Comparison of ENCODE assay signal across 8 cellular contexts in genomic region chr2:204027105-204027504, GRCh38.
DNase-seq lines count a peak whose midpoint lies in the region; ATAC-seq, FAIRE-seq and TF ChIP-seq lines count a peak whose summit lies in the region.

No MANE protein-coding gene starts in this region.

- H3K27me3 ChIP-seq in keratinocyte (ENCODE audit: control insufficient read depth, extremely low read depth, insufficient read depth, low read length) (no peaks in the 10 kb centered on the region), tibial nerve (no peaks in the 10 kb centered on the region), dorsolateral prefrontal cortex (peaks cover 0 to 4% (median 0%) of the 10 kb centered on the region in 45 donors)

- peak overlapping the region; percentile 47 for H3K27ac Mint-ChIP-seq in activated T-cell treated with anti-CD3 and anti-CD28 coated beads, Interleukin-2, amount 50 U/mL, for 72 hours

- peak in 1 of 2 donors; percentile 47 for DNase-seq in activated T-cell treated with anti-CD3 and anti-CD28 coated beads, Interleukin-2, amount 50 U/mL, for 72 hours
- DNase-seq in activated T-cell treated with anti-CD3 and anti-CD28 coated beads, Interleukin-2, amount 50 U/mL, for 48 hours, result no peak
- DNase-seq in OCI-LY7 (ENCODE audit: low spot score) (peak; percentile 81), keratinocyte (ENCODE audit: low read depth, low spot score) (peak; percentile 1), tibial nerve (ENCODE audit: low spot score in 2 of 2) (no peak), dorsolateral prefrontal cortex (no peak), NCI-H1694 treated with DMSO at 0.1 percent for 48 hours (lab: John Stamatoyannopoulos, UW) (no peak)

- FAIRE-seq in keratinocyte (lab: Jason Lieb, UNC), result no peak

- ATAC-seq in activated T-cell treated with anti-CD3 and anti-CD28 coated beads, Interleukin-2, amount 50 U/mL, for 72 hours (replicated peaks in 1 of 2), result peak; percentile 89
- peak; percentile 73 for ATAC-seq in HG02885 (IDR thresholded peaks at IDR 0.05; ENCODE audit: poor library complexity, unreplicated experiment)

- POLR2A ChIA-PET in OCI-LY7 (lab: Charles Lee), result interaction anchor here (1.1 kb wide), 1 partner anchor 12 kb away, joined by 8 read pairs; no protein-coding TSS in a partner anchor

- WGBS in tibial nerve, 2 donors, result 71 to 80% methylated on average over 3 of the region's 3 CpGs

- no TSS peak for BruUV-seq in OCI-LY7 (replicated peaks; lab: Mats Ljungman, UMichigan)

- no peak for TF ChIP-seq EP300 in tibial nerve (IDR thresholded peaks at IDR 0.05)

- H3K4me1 ChIP-seq in OCI-LY7 (ENCODE audit: insufficient read depth, low read length, poor library complexity, severe bottlenecking), result peaks cover 22% of the 10 kb centered on the region
- H3K4me1 ChIP-seq in keratinocyte (ENCODE audit: control insufficient read depth, extremely low read depth, insufficient read depth, low read length), result peaks cover 8% of the 10 kb centered on the region
- H3K4me1 ChIP-seq in tibial nerve, result peaks cover 0 to 15% (median 0%) of the 10 kb centered on the region in 4 donors

- no peaks in the 10 kb centered on the region for H3K9me3 ChIP-seq in OCI-LY7 (ENCODE audit: low read length)
- no peaks in the 10 kb centered on the region for H3K9me3 ChIP-seq in keratinocyte (ENCODE audit: control insufficient read depth, low read depth, low read length)
- no peaks in the 10 kb centered on the region for H3K9me3 ChIP-seq in tibial nerve

- H3K9ac ChIP-seq in keratinocyte (ENCODE audit: control insufficient read depth, extremely low read depth, insufficient read depth, low read length), result no peak overlapping the region

- H3K4me3 Mint-ChIP-seq in activated T-cell treated with anti-CD3 and anti-CD28 coated beads, Interleukin-2, amount 50 U/mL, for 72 hours, result peak overlapping the region; percentile 11 to 66

- no peak for TF ChIP-seq CTCF in OCI-LY7 (conservative IDR thresholded peaks at IDR 0.05; ENCODE audit: low read length)
- TF ChIP-seq CTCF in keratinocyte (optimal IDR thresholded peaks at IDR 0.05 in 1 of 3, IDR thresholded peaks at IDR 0.05 in 1 of 3, conservative IDR thresholded peaks at IDR 0.05 in 1 of 3; ENCODE audit: extremely low read depth in 1 of 3, insufficient read depth in 2 of 3, low read length in 3 of 3), result no peak
- TF ChIP-seq CTCF in tibial nerve (IDR thresholded peaks at IDR 0.05), result no peak
- no peak for TF ChIP-seq CTCF in dorsolateral prefrontal cortex (IDR thresholded peaks at IDR 0.05 in 54 of 56, conservative IDR thresholded peaks at IDR 0.05 in 2 of 56; ENCODE audit: low read depth in 1 of 56, partially characterized antibody in 56 of 56)

- peak overlapping the region; percentile 8 for H3K4me3 ChIP-seq in OCI-LY7 (ENCODE audit: low read depth, low read length, poor library complexity, severe bottlenecking)
- no peak overlapping the region for H3K4me3 ChIP-seq in keratinocyte (ENCODE audit: control insufficient read depth in 2 of 3, extremely low read depth in 1 of 3, insufficient read depth in 2 of 3, low read depth in 1 of 3, low read length in 3 of 3)
- H3K4me3 ChIP-seq in tibial nerve, result no peak overlapping the region
- no peak overlapping the region for H3K4me3 ChIP-seq in dorsolateral prefrontal cortex

- H3K9me2 ChIP-seq in OCI-LY7 (ENCODE audit: insufficient read depth, low read length), result no peaks in the 10 kb centered on the region

- H3K9me3 Mint-ChIP-seq in activated T-cell treated with anti-CD3 and anti-CD28 coated beads, Interleukin-2, amount 50 U/mL, for 72 hours, result peaks cover 2 to 9% of the 10 kb centered on the region in 2 donors

- H4K20me1 ChIP-seq in OCI-LY7 (ENCODE audit: insufficient read depth, low read length) (no peaks in the 10 kb centered on the region), keratinocyte (ENCODE audit: control insufficient read depth, extremely low read depth, insufficient read depth, low read length) (no peaks in the 10 kb centered on the region)

- H3K27ac ChIP-seq in OCI-LY7 (ENCODE audit: low read depth, low read length, poor library complexity, severe bottlenecking) (no peak overlapping the region), keratinocyte (ENCODE audit: control insufficient read depth, insufficient read depth, low read length) (no peak overlapping the region), tibial nerve (no peak overlapping the region), dorsolateral prefrontal cortex (no peak overlapping the region)

- no peaks in the 10 kb centered on the region for H3K27me3 Mint-ChIP-seq in activated T-cell treated with anti-CD3 and anti-CD28 coated beads, Interleukin-2, amount 50 U/mL, for 72 hours (ENCODE audit: low read depth)

- dilution Hi-C loops in keratinocyte (cut with MboI; ENCODE audit: extremely low pct_ligation_motif_present, low sequenced_read_pairs), result no loop called here

- H3K36me3 ChIP-seq in OCI-LY7 (ENCODE audit: insufficient read depth, low read length) (no peaks in the 10 kb centered on the region), keratinocyte (ENCODE audit: control insufficient read depth in 2 of 2, extremely low read depth in 1 of 2, insufficient read depth in 2 of 2, low read length in 2 of 2) (no peaks in the 10 kb centered on the region), tibial nerve (no peaks in the 10 kb centered on the region)

- intact Hi-C loops in OCI-LY7 (cut with micrococcal nuclease; ENCODE audit: unreplicated experiment) (no loop called here), dorsolateral prefrontal cortex (cut with DNase I) (no loop called here)

- H3K36me3 Mint-ChIP-seq in activated T-cell treated with anti-CD3 and anti-CD28 coated beads, Interleukin-2, amount 50 U/mL, for 72 hours (ENCODE audit: insufficient read depth in 2 of 2), result peaks cover 0 to 8% of the 10 kb centered on the region in 2 donors

- H3K4me2 ChIP-seq in OCI-LY7 (ENCODE audit: low read length) (peak overlapping the region; percentile 49), keratinocyte (ENCODE audit: control insufficient read depth, extremely low read depth, insufficient read depth, low read depth, low read length) (peak overlapping the region; percentile 39)

- H2AFZ ChIP-seq in OCI-LY7 (ENCODE audit: low read length) (peak overlapping the region; percentile 44; the same call in 1 of the 2 replicates), keratinocyte (ENCODE audit: control insufficient read depth, low read length) (no peak overlapping the region)

- CTCF ChIA-PET in OCI-LY7 (lab: Charles Lee; ENCODE audit: unreplicated experiment), result no interaction called here

- H3K9me1 ChIP-seq in keratinocyte (ENCODE audit: control insufficient read depth, extremely low read depth, insufficient read depth, low read length), result no peaks in the 10 kb centered on the region

- no peak for TF ChIP-seq POLR2A in tibial nerve (IDR thresholded peaks at IDR 0.05)

- peaks cover 56% of the 10 kb centered on the region for H3K4me1 Mint-ChIP-seq in activated T-cell treated with anti-CD3 and anti-CD28 coated beads, Interleukin-2, amount 50 U/mL, for 72 hours (ENCODE audit: low read depth)

- no peaks in the 10 kb centered on the region for H3K79me2 ChIP-seq in OCI-LY7 (ENCODE audit: insufficient read depth, low read depth, low read length)
- H3K79me2 ChIP-seq in keratinocyte (ENCODE audit: control insufficient read depth, insufficient read depth, low read length), result no peaks in the 10 kb centered on the region

Comparison
In these comparisons a context has a peak if more than half of its experiments do, and no peak if none do; other contexts are left out.
1. DNase-seq: peak in OCI-LY7 (single experiment) and keratinocyte (single experiment); none in activated T-cell treated with anti-CD3 and anti-CD28 coated beads, Interleukin-2, amount 50 U/mL, for 48 hours (0 of 2), tibial nerve (0 of 2), dorsolateral prefrontal cortex (0 of 10) and NCI-H1694 treated with DMSO at 0.1 percent for 48 hours (single experiment).